In the genomic region with DNA sequence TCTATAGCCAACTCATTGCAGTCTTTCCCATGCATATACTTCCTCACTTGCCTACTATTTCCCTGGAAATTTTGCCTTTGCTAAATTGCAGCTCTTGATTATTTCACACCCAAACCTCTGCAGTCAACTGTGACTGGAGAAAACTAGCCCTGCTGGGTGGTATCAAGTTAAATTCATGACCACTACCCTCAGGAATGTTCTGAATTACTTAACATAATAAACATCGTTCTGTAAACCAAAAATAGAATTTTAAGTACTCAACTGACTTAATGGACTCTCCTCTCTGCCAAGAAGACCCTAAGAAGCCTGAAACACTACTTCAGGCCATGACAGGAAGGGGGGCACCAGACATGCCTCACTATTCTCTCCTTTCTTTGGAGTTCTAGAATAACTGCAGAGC, we compare ENCODE assay signal across 18 cellular contexts.
DNase-seq lines count a peak whose midpoint lies in the region; ATAC-seq, FAIRE-seq and TF ChIP-seq lines count a peak whose summit lies in the region.
"Had no signal": no experiment of that assay in that cellular context is flagged by ENCODE, and none has a peak within 500 bp of the region (broad histone marks: within the 10 kb centered on the region; RNA-seq: fewer than 3 reads in every experiment).

No MANE protein-coding gene starts in this region.

- no peak overlapping the region for H2BK15ac ChIP-seq in H1 (ENCODE audit: low read length)
- H2BK15ac ChIP-seq in mesendoderm (replicated peaks; ENCODE audit: low read depth): no peak overlapping the region

- WGBS in H1 (ENCODE audit: extremely low coverage in 1 of 2, insufficient coverage in 1 of 2, insufficient read length in 1 of 2, insufficient replicate concordance in 2 of 2, low coverage in 1 of 2, low lambda C conversion rate in 2 of 2, missing lambda C conversion rate in 1 of 2), 2 experiments: 83% methylated on average over 1 of the region's 1 CpG; no CpG with 5 or more reads in 1 of the 2 experiments
- no CpG with 5 or more reads among the region's 1 CpG for WGBS in mesendoderm (ENCODE audit: extremely low coverage, insufficient coverage, low lambda C conversion rate)

- H3K27ac ChIP-seq in PC-3 (ENCODE audit: low read length) (no peak overlapping the region), H1 (ENCODE audit: low read depth, low read length) (no peak overlapping the region), mesendoderm (ENCODE audit: low read depth, low read length) (no peak overlapping the region)
- H3K27ac ChIP-seq: A549, SJCRH30 had no signal

- H4K8ac ChIP-seq in H1 (ENCODE audit: extremely low read depth, insufficient read depth, low read length): no peak overlapping the region
- no peak overlapping the region for H4K8ac ChIP-seq in mesendoderm (ENCODE audit: low read depth, low read length)

- H2AFZ ChIP-seq in PC-3 (ENCODE audit: low read length): no peak overlapping the region
- H2AFZ ChIP-seq in H1 (ENCODE audit: low read length): 0 out of 2 replicates have a peak overlapping the region, but pooled peaks have one; percentile 40

- H2BK120ac ChIP-seq in H1 (replicated peaks; ENCODE audit: low read depth, low read length) (no peak overlapping the region), mesendoderm (ENCODE audit: low read depth, low read length) (no peak overlapping the region)

- no peak overlapping the region for H4K5ac ChIP-seq in H1 (ENCODE audit: insufficient read length, low read depth, low read length)
- H4K5ac ChIP-seq in mesendoderm (ENCODE audit: low read length): no peak overlapping the region

- H3K56ac ChIP-seq in H1 (replicated peaks; ENCODE audit: insufficient read length, low read depth, low read length) (no peak overlapping the region), mesendoderm (ENCODE audit: low read length) (no peak overlapping the region)

- no peak overlapping the region for H2BK12ac ChIP-seq in H1 (ENCODE audit: low read depth, low read length)

- ATAC-seq in PC-3: peak; percentile 33; the same call in 1 of the 2 replicates
- ATAC-seq in activated T-cell treated with anti-CD3 and anti-CD28 coated beads, Interleukin-2, amount 50 U/mL, for 4 hours: no peak
- ATAC-seq: A549, GM12878, HCT116 had no signal

- H2BK20ac ChIP-seq in H1 (ENCODE audit: low read length): no peak overlapping the region

- H3K14ac ChIP-seq in H1 (ENCODE audit: insufficient read length): no peak overlapping the region

- H3K4me3 Mint-ChIP-seq in activated T-cell treated with anti-CD3 and anti-CD28 coated beads, Interleukin-2, amount 50 U/mL, for 4 hours: no peak overlapping the region

- H3F3A ChIP-seq in PC-3 (ENCODE audit: low read length, unreplicated experiment): no peaks in the 10 kb centered on the region

- in situ Hi-C loops in Caki2 (cut with HindIII; ENCODE audit: low pct_unique_long_range_greater_than_20kb, low sequenced_read_pairs): no loop called here
- in situ Hi-C loops in ACHN (cut with HindIII; ENCODE audit: low pct_ligation_motif_present, low pct_unique_long_range_greater_than_20kb, low sequenced_read_pairs): no loop called here

- no TSS peak for BruUV-seq in PC-3 (replicated peaks; lab: Mats Ljungman, UMichigan)

- no peaks in the 10 kb centered on the region for H3K9me3 ChIP-seq in PC-3 (ENCODE audit: low read length)
- H3K9me3 ChIP-seq in H1 (ENCODE audit: insufficient read depth in 2 of 2, low read depth in 1 of 2, low read length in 1 of 2): no peaks in the 10 kb centered on the region; a peak in 1 of 4 replicates
- H3K9me3 ChIP-seq: A549, Caco-2, SJCRH30 had no signal

- TF ChIP-seq CTCF in PC-3 (conservative IDR thresholded peaks at IDR 0.05; ENCODE audit: low read depth, low read length) (no peak), H1 (IDR thresholded peaks at IDR 0.05; ENCODE audit: control extremely low read depth in 1 of 3, insufficient read depth in 1 of 3, low read depth in 1 of 3, low read length in 3 of 3) (no peak)

- 0 out of 2 replicates have a peak, but pooled peaks cover 4% of the 10 kb centered on the region for H3K9me2 ChIP-seq in PC-3 (replicated peaks; ENCODE audit: low read length)

- H3K18ac ChIP-seq in H1 (ENCODE audit: extremely low read depth, low read length): no peak overlapping the region
- H3K18ac ChIP-seq in mesendoderm (ENCODE audit: low read length): no peak overlapping the region

- CTCF ChIA-PET in PC-3 (lab: Charles Lee) (no interaction called here), H1 (lab: Charles Lee; ENCODE audit: partially characterized antibody) (no interaction called here)

- TF ChIP-seq EP300 in H1 (IDR thresholded peaks at IDR 0.05; ENCODE audit: borderline replicate concordance in 1 of 2, low read depth in 2 of 2, low read length in 2 of 2): no peak

- no peaks in the 10 kb centered on the region for H3K79me1 ChIP-seq in H1 (ENCODE audit: low read depth, low read length)
- H3K79me1 ChIP-seq in mesendoderm (ENCODE audit: low read length): no peaks in the 10 kb centered on the region

- H3K4me2 ChIP-seq in PC-3 (ENCODE audit: low read length) (no peak overlapping the region), H1 (ENCODE audit: insufficient read depth in 1 of 2, low read depth in 2 of 2, low read length in 2 of 2) (no peak overlapping the region), mesendoderm (ENCODE audit: low read length) (no peak overlapping the region)
- H3K4me2 ChIP-seq: A549 had no signal

- no peak for TF ChIP-seq POLR2A in H1 (IDR thresholded peaks at IDR 0.05; ENCODE audit: control extremely low read depth in 1 of 2, low read depth in 2 of 2, low read length in 2 of 2)

- no peak for FAIRE-seq in H1 (lab: Jason Lieb, UNC)
- FAIRE-seq: A549, GM12878, GM18507 had no signal

- no peak overlapping the region for H4K91ac ChIP-seq in H1 (replicated peaks; ENCODE audit: insufficient read length, low read length)

- no peak overlapping the region for H3K4ac ChIP-seq in H1 (replicated peaks; ENCODE audit: insufficient read length, low read depth, low read length)
- H3K4ac ChIP-seq in mesendoderm (ENCODE audit: low read depth, low read length): no peak overlapping the region

- H3K9me3 Mint-ChIP-seq in activated T-cell treated with anti-CD3 and anti-CD28 coated beads, Interleukin-2, amount 50 U/mL, for 4 hours: peaks cover 10% of the 10 kb centered on the region

- H3K9ac ChIP-seq in PC-3 (ENCODE audit: low read length): no peak overlapping the region
- no peak overlapping the region for H3K9ac ChIP-seq in H1 (replicated peaks in 1 of 4; ENCODE audit: extremely low read depth in 1 of 4, low read depth in 3 of 4, low read length in 3 of 4)
- H3K9ac ChIP-seq in mesendoderm (ENCODE audit: low read length): no peak overlapping the region

- H3K23me2 ChIP-seq in H1 (ENCODE audit: low read depth, low read length): no peaks in the 10 kb centered on the region

- H3K36me3 Mint-ChIP-seq in activated T-cell treated with anti-CD3 and anti-CD28 coated beads, Interleukin-2, amount 50 U/mL, for 4 hours (ENCODE audit: insufficient read depth): no peaks in the 10 kb centered on the region

- no peak for TF ChIP-seq RAD21 in H1 (IDR thresholded peaks at IDR 0.05 in 1 of 2, conservative IDR thresholded peaks at IDR 0.05 in 1 of 2; ENCODE audit: low read depth in 2 of 2, low read length in 2 of 2)

- H3K23ac ChIP-seq in H1 (ENCODE audit: insufficient read length): no peak overlapping the region
- H3K23ac ChIP-seq in mesendoderm (ENCODE audit: low read length): no peak overlapping the region

- no peaks in the 10 kb centered on the region for H3K4me1 Mint-ChIP-seq in activated T-cell treated with anti-CD3 and anti-CD28 coated beads, Interleukin-2, amount 50 U/mL, for 4 hours (ENCODE audit: low read depth)

- DNase-seq in Caki2 (ENCODE audit: low read depth) (peak; percentile 46), PC-3 (peak; percentile 34), H1 (ENCODE audit: low read depth in 1 of 2, low spot score in 2 of 2) (no peak), mesendoderm (peak; percentile 11), NCI-H1092 (lab: John Stamatoyannopoulos, UW) (no peak), cerebellar cortex (ENCODE audit: low spot score) (no peak), ACHN (no peak)
- no peak for DNase-seq in activated T-cell treated with anti-CD3 and anti-CD28 coated beads, Interleukin-2, amount 50 U/mL, for 4 hours
- DNase-seq: Caco-2, DMS79, NCI-H1092 treated with DMSO at 0.1 percent for 48 hours, NCI-H187, NCI-H2171 treated with DMSO at 0.1 percent for 48 hours had no signal

- H3K79me2 ChIP-seq in PC-3 (ENCODE audit: low read length) (no peaks in the 10 kb centered on the region), H1 (ENCODE audit: control insufficient read depth in 1 of 2, insufficient read depth in 2 of 2, low read length in 2 of 2) (no peaks in the 10 kb centered on the region), mesendoderm (ENCODE audit: control insufficient read depth, insufficient read depth, low read length) (no peaks in the 10 kb centered on the region)

- no peaks in the 10 kb centered on the region for H3K27me3 ChIP-seq in PC-3 (ENCODE audit: low read length)
- H3K27me3 ChIP-seq in H1 (replicated peaks in 1 of 4; ENCODE audit: control insufficient read depth in 3 of 4, extremely low read depth in 1 of 4, insufficient read depth in 3 of 4, low read length in 3 of 4): no peaks in the 10 kb centered on the region
- no peaks in the 10 kb centered on the region for H3K27me3 ChIP-seq in mesendoderm (ENCODE audit: insufficient read depth, low read length, poor library complexity)
- H3K27me3 ChIP-seq: SJCRH30 had no signal

- intact Hi-C loops in PC-3 (cut with micrococcal nuclease): no loop called here

- H3K4me1 ChIP-seq in PC-3 (ENCODE audit: insufficient read depth, low read length) (no peaks in the 10 kb centered on the region), H1 (replicated peaks in 1 of 4; ENCODE audit: control insufficient read depth in 3 of 4, insufficient read depth in 4 of 4, low read length in 3 of 4) (no peaks in the 10 kb centered on the region), mesendoderm (ENCODE audit: control insufficient read depth, low read depth, low read length) (no peaks in the 10 kb centered on the region)
- H3K4me1 ChIP-seq: A549, Caco-2 had no signal

- no peak overlapping the region for H3K4me3 ChIP-seq in PC-3 (ENCODE audit: low read length)
- no peak overlapping the region for H3K4me3 ChIP-seq in H1 (ENCODE audit: extremely low read depth in 1 of 4, insufficient read depth in 2 of 4, low read depth in 3 of 4, low read length in 4 of 4)
- no peak overlapping the region for H3K4me3 ChIP-seq in mesendoderm (ENCODE audit: low read length)
- H3K4me3 ChIP-seq: A549, GM12878, SJCRH30 had no signal

- H2BK5ac ChIP-seq in H1 (ENCODE audit: low read depth, low read length) (no peak overlapping the region), mesendoderm (ENCODE audit: low read length) (no peak overlapping the region)

- no peaks in the 10 kb centered on the region for H3K27me3 Mint-ChIP-seq in activated T-cell treated with anti-CD3 and anti-CD28 coated beads, Interleukin-2, amount 50 U/mL, for 4 hours (ENCODE audit: low read depth)

- POLR2A ChIA-PET in PC-3 (lab: Charles Lee; ENCODE audit: unreplicated experiment) (no interaction called here), H1 (lab: Charles Lee; ENCODE audit: partially characterized antibody) (no interaction called here)

- H4K20me1 ChIP-seq in PC-3 (ENCODE audit: low read length) (no peaks in the 10 kb centered on the region), H1 (replicated peaks in 1 of 2; ENCODE audit: control insufficient read depth in 1 of 2, insufficient read depth in 2 of 2, low read length in 2 of 2) (no peaks in the 10 kb centered on the region)

- H3K36me3 ChIP-seq in PC-3 (ENCODE audit: low read depth, low read length) (no peaks in the 10 kb centered on the region), H1 (ENCODE audit: control insufficient read depth in 2 of 4, insufficient read depth in 4 of 4, low read length in 3 of 4) (no peaks in the 10 kb centered on the region), mesendoderm (ENCODE audit: control insufficient read depth, insufficient read depth, low read length) (no peaks in the 10 kb centered on the region)
- H3K36me3 ChIP-seq: SJCRH30 had no signal

- H2AK5ac ChIP-seq in H1 (ENCODE audit: low read depth, low read length) (no peak overlapping the region), mesendoderm (ENCODE audit: low read length) (no peak overlapping the region)

Comparison
In these comparisons a context has a peak if more than half of its experiments do, and no peak if none do; other contexts are left out.
1. DNase-seq: peak in Caki2 (single experiment), PC-3 (single experiment) and mesendoderm (single experiment); none in H1 (0 of 2), activated T-cell treated with anti-CD3 and anti-CD28 coated beads, Interleukin-2, amount 50 U/mL, for 4 hours (single experiment), NCI-H1092 (single experiment), cerebellar cortex (single experiment) and ACHN (single experiment).